8 cellular contexts compared by ENCODE assay signal in genomic region chr3:187741403-187742350, GRCh38. TPM values are rescaled to one million over a fixed set of nuclear protein-coding genes. Genes with fewer than 3 reads are reported as not detected.
A peak's percentile ranks its signal among the peaks of the same experiment; 100 is the strongest.
DNase-seq lines count a peak whose midpoint lies in the region; ATAC-seq and TF ChIP-seq lines count a peak whose summit lies in the region.

No MANE protein-coding gene starts in this region.

- no peaks in the 10 kb centered on the region for H3K9me3 Mint-ChIP-seq in chondrocyte (ENCODE audit: low read depth)

- TF ChIP-seq CTCF in GM12875 (IDR thresholded peaks at IDR 0.05; ENCODE audit: borderline replicate concordance, insufficient read depth, low read depth, low read length) (peak; percentile 67), chondrocyte (IDR thresholded peaks at IDR 0.05) (peak; percentile 99)

- peak overlapping the region; percentile 96 for H3K27ac Mint-ChIP-seq in chondrocyte (ENCODE audit: unreplicated experiment)

- no peak for ATAC-seq in left colon
- ATAC-seq in GM18519 (IDR thresholded peaks at IDR 0.05; ENCODE audit: low FRiP score, unreplicated experiment) = no peak
- no peak for ATAC-seq in GM19397 (IDR thresholded peaks at IDR 0.05; ENCODE audit: unreplicated experiment)

- intact Hi-C loops in left colon (cut with DNase I, micrococcal nuclease) = loop anchor here in 1 of 2 donors (5.0 to 10.0 kb wide), 6 partner anchors 303 to 1211 kb away; partner anchors contain the start of gene LPP

- H3K4me1 Mint-ChIP-seq in chondrocyte (ENCODE audit: low read depth) = peaks cover 64% of the 10 kb centered on the region

- H3K27me3 Mint-ChIP-seq in chondrocyte (ENCODE audit: low read depth) = no peaks in the 10 kb centered on the region

- H3K36me3 Mint-ChIP-seq in chondrocyte (ENCODE audit: low read depth) = no peaks in the 10 kb centered on the region

- H3K4me3 ChIP-seq in GM12875 (ENCODE audit: low read depth, low read length) = no peak overlapping the region

- H3K4me3 Mint-ChIP-seq in chondrocyte (ENCODE audit: unreplicated experiment) = peak overlapping the region; percentile 87

- DNase-seq in NCI-H2196 (lab: John Stamatoyannopoulos, UW; ENCODE audit: unreplicated experiment) (peak; percentile 92), chondrocyte (ENCODE audit: low spot score) (no peak), left colon (peak; percentile 65 to 85)
- DNase-seq in activated CD4-positive, CD25-positive, alpha-beta regulatory T cell treated with anti-CD3 and anti-CD28 coated beads, Interleukin-2, amount 50 U/mL, for 16 hours (ENCODE audit: low read depth, low spot score) = peak; percentile 51
- peak; percentile 63 to 69 for DNase-seq in stimulated activated CD4-positive, alpha-beta T cell treated with anti-CD3 and anti-CD28 coated beads, Interleukin-15, amount 100 ng/mL, for 48 hours (ENCODE audit: low read depth in 2 of 2)

RNA-seq across cellular contexts. Expression of gene BCL6, which starts 3.6 kb away (rescaled TPM):
- total RNA-seq in chondrocyte (45.2 to 46.7 TPM (median 46.0 TPM) in 3 replicates), left colon (10 to 100 TPM; 12.6 to 16.5 TPM)

RNA-seq across cellular contexts. Expression of gene RTP2, which starts 39.3 kb away (rescaled TPM):
- total RNA-seq in chondrocyte (not detected in 3 replicates), left colon (not detected)
